ENCODE assay signal across 10 cellular contexts in genomic region chr9:115234094-115234493, GRCh38.
A peak's percentile ranks its signal among the peaks of the same experiment; 100 is the strongest.
DNase-seq lines count a peak whose midpoint lies in the region; ATAC-seq and TF ChIP-seq lines count a peak whose summit lies in the region.
"Had no signal": no experiment of that assay in that cellular context is flagged by ENCODE, and none has a peak within 500 bp of the region (broad histone marks: within the 10 kb centered on the region; RNA-seq: fewer than 3 reads in every experiment).

No MANE protein-coding gene starts in this region.

- no peak overlapping the region for H2BK15ac ChIP-seq in mesenchymal stem cell (ENCODE audit: low read depth, poor library complexity, severe bottlenecking)

- H3K4me1 Mint-ChIP-seq in stimulated activated memory B cell treated with anti-CD40 and anti-IgM and Interleukin-4, amounts not matched to agents 10 μg/mL and 1 μg/mL and 100 μg/mL, for 72 hours: peaks cover 8% of the 10 kb centered on the region
- H3K4me1 Mint-ChIP-seq: naive thymus-derived CD8-positive, alpha-beta T cell had no signal

- H3K36me3 Mint-ChIP-seq in stimulated activated memory B cell treated with anti-CD40 and anti-IgM and Interleukin-4, amounts not matched to agents 10 μg/mL and 1 μg/mL and 100 μg/mL, for 72 hours: no peaks in the 10 kb centered on the region
- H3K36me3 Mint-ChIP-seq: naive thymus-derived CD8-positive, alpha-beta T cell had no signal

- DNase-seq in GM10248 (ENCODE audit: extremely low spot score) (peak; percentile 12), T1000 (lab: John Stamatoyannopoulos, UW) (peak; percentile 9), mesenchymal stem cell (peak; percentile 83), cerebellar nuclear complex (lab: John Stamatoyannopoulos, UW) (no peak), germinal center (ENCODE audit: low spot score) (no peak), NCI-H1092 treated with DMSO at 0.1 percent for 48 hours (lab: John Stamatoyannopoulos, UW) (no peak)
- DNase-seq: KG1; naive thymus-derived CD8-positive, alpha-beta T cell had no signal

- POLR2A ChIA-PET in GM10248 (lab: Yijun Ruan, JAX): no interaction called here

- no peaks in the 10 kb centered on the region for H3K27me3 Mint-ChIP-seq in stimulated activated memory B cell treated with anti-CD40 and anti-IgM and Interleukin-4, amounts not matched to agents 10 μg/mL and 1 μg/mL and 100 μg/mL, for 72 hours

- H3K79me1 ChIP-seq in mesenchymal stem cell (replicated peaks; ENCODE audit: low read length, poor library complexity, severe bottlenecking): no peaks in the 10 kb centered on the region

- peak overlapping the region in 1 of 2 experiments; percentile 33 for H2BK12ac ChIP-seq in mesenchymal stem cell (ENCODE audit: low read length in 2 of 2)

- H3K9me3 Mint-ChIP-seq in stimulated activated memory B cell treated with anti-CD40 and anti-IgM and Interleukin-4, amounts not matched to agents 10 μg/mL and 1 μg/mL and 100 μg/mL, for 72 hours: peaks cover 3% of the 10 kb centered on the region

- H3K18ac ChIP-seq in mesenchymal stem cell (ENCODE audit: low read depth in 1 of 2, low read length in 2 of 2): no peak overlapping the region

- no peak overlapping the region for H3K4me2 ChIP-seq in mesenchymal stem cell (ENCODE audit: low read length, poor library complexity, severe bottlenecking)

- no peak overlapping the region for H3K4me3 Mint-ChIP-seq in stimulated activated memory B cell treated with anti-CD40 and anti-IgM and Interleukin-4, amounts not matched to agents 10 μg/mL and 1 μg/mL and 100 μg/mL, for 72 hours
- H3K4me3 Mint-ChIP-seq: naive thymus-derived CD8-positive, alpha-beta T cell had no signal

- H3K23ac ChIP-seq in mesenchymal stem cell (ENCODE audit: low read length in 2 of 2): no peak overlapping the region

- CTCF ChIA-PET in GM10248 (lab: Yijun Ruan, JAX): interaction anchor here (0.8 to 1.8 kb wide), 4 partner anchors 11 to 828 kb away, joined by 3 to 7 read pairs (median 4); no protein-coding TSS in a partner anchor

- H2BK120ac ChIP-seq in mesenchymal stem cell (ENCODE audit: low read depth, low read length): no peak overlapping the region

- H2BK5ac ChIP-seq in mesenchymal stem cell (ENCODE audit: low read depth, low read length, poor library complexity, severe bottlenecking): peak overlapping the region; percentile 46

- H4K8ac ChIP-seq in mesenchymal stem cell (ENCODE audit: low read length): no peak overlapping the region

- H3K27me3 ChIP-seq in mesenchymal stem cell (ENCODE audit: control insufficient read depth in 1 of 2, insufficient read depth in 1 of 2, low read length in 2 of 2): no peaks in the 10 kb centered on the region

- no peaks in the 10 kb centered on the region for H3K9me3 ChIP-seq in mesenchymal stem cell (ENCODE audit: control insufficient read depth, low read length)

- ATAC-seq in HG03097 (IDR thresholded peaks at IDR 0.05; ENCODE audit: low FRiP score, unreplicated experiment): peak; percentile 87
- no peak for ATAC-seq in stimulated activated memory B cell treated with anti-CD40 and anti-IgM and Interleukin-4, amounts not matched to agents 10 μg/mL and 1 μg/mL and 100 μg/mL, for 72 hours
- ATAC-seq: naive thymus-derived CD8-positive, alpha-beta T cell had no signal

- no peak overlapping the region for H4K91ac ChIP-seq in mesenchymal stem cell (ENCODE audit: low read length)

- no peaks in the 10 kb centered on the region for H3K36me3 ChIP-seq in mesenchymal stem cell (ENCODE audit: control insufficient read depth in 1 of 2, insufficient read depth in 2 of 2, low read depth in 1 of 2, low read length in 2 of 2)

- no peak overlapping the region for H3K14ac ChIP-seq in mesenchymal stem cell (ENCODE audit: low read length in 2 of 2)

- no peak overlapping the region for H3K27ac Mint-ChIP-seq in stimulated activated memory B cell treated with anti-CD40 and anti-IgM and Interleukin-4, amounts not matched to agents 10 μg/mL and 1 μg/mL and 100 μg/mL, for 72 hours
- H3K27ac Mint-ChIP-seq: naive thymus-derived CD8-positive, alpha-beta T cell had no signal

- H3K4me1 ChIP-seq in mesenchymal stem cell (ENCODE audit: control insufficient read depth, insufficient read depth, low read depth, low read length): peaks cover 5% of the 10 kb centered on the region

- no peak overlapping the region for H3K4ac ChIP-seq in mesenchymal stem cell (ENCODE audit: low read depth in 1 of 2, low read length in 2 of 2)

- H2AFZ ChIP-seq in mesenchymal stem cell (ENCODE audit: low read depth, low read length): no peak overlapping the region

- peak overlapping the region; percentile 93 for H3K27ac ChIP-seq in mesenchymal stem cell (ENCODE audit: low read length, poor library complexity, severe bottlenecking)

- no peak for TF ChIP-seq CTCF in GM10248 (IDR thresholded peaks at IDR 0.05; ENCODE audit: control extremely low read depth, extremely low read depth, low read depth, missing control alignments)

- peak overlapping the region; percentile 5 for H3K9ac ChIP-seq in mesenchymal stem cell (ENCODE audit: low read length)

- peak overlapping the region; percentile 77 for H2AK5ac ChIP-seq in mesenchymal stem cell (ENCODE audit: low read length, severe bottlenecking)

- 9% methylated on average over 2 of the region's 2 CpGs for WGBS in mesenchymal stem cell

- H3K4me3 ChIP-seq in mesenchymal stem cell (ENCODE audit: insufficient read depth in 1 of 2, low read depth in 1 of 2, low read length in 2 of 2): no peak overlapping the region

Comparison
In these comparisons a context has a peak if more than half of its experiments do, and no peak if none do; other contexts are left out.
1. DNase-seq: peak in GM10248 (single experiment), T1000 (single experiment) and mesenchymal stem cell (single experiment); none in cerebellar nuclear complex (0 of 2), germinal center (single experiment) and NCI-H1092 treated with DMSO at 0.1 percent for 48 hours (single experiment).